Comparison of ENCODE assay signal across 25 cellular contexts in the genomic region with DNA sequence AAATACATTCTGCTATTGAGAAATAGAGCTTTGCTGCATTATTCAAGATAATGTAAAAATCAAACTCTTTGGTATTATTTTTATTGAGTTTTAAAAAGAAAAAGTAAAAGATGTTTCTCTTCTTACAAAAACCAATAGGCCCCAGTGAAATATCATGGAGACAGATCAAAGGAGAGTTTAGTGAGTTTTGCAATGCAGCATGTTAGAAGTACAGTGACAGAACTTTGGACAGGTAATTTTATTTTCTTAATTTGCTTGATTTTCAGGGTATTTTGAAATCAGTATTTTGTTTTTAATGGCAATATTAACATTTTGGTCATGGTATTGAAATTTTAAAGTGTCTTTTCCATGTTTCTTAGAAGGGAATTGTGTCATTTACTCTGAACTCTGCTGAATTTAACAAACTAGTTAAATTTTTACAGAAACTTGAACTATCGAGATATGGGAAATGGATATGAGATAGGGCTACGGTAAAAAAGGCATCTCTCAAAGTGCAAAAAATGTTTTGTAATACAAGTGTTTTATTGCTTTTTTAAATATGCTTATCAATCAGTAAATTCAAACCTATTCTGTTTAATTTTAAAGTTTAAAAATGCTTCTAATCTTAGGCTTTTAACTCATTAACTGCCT.
"Had no signal": no experiment of that assay in that cellular context is flagged by ENCODE, and none has a peak within 500 bp of the region (broad histone marks: within the 10 kb centered on the region; RNA-seq: fewer than 3 reads in every experiment).

No MANE protein-coding gene starts in this region.

- ATAC-seq: effector memory CD8-positive, alpha-beta T cell; esophagus mucosa; gastrocnemius medialis; heart right ventricle; left cardiac atrium; lower lobe of right lung; mucosa of descending colon had no signal

- H3K9me3 ChIP-seq: esophagus squamous epithelium, gastrocnemius medialis, heart right ventricle, left ventricle myocardium inferior, lower lobe of right lung, mucosa of descending colon had no signal

- H3K27ac ChIP-seq: epithelial cell of prostate, esophagus squamous epithelium, gastrocnemius medialis, heart right ventricle, left ventricle myocardium inferior, lower lobe of right lung had no signal

- H3K4me1 ChIP-seq: esophagus squamous epithelium, gastrocnemius medialis, heart right ventricle, left ventricle myocardium inferior, lower lobe of right lung had no signal

- DNase-seq: cortex of kidney; effector CD8-positive, alpha-beta T cell; effector memory CD8-positive, alpha-beta T cell; endodermal cell; erythroblast; esophagus squamous epithelium; foreskin fibroblast; foreskin melanocyte; gastrocnemius medialis; glutamatergic neuron; head of caudate nucleus; heart right ventricle; hippocampal formation; left cardiac atrium; left ventricle myocardium inferior; lower lobe of right lung; mesenchymal stem cell; mucosa of descending colon; naive B cell had no signal

- FAIRE-seq: colon, endometrium, islet of Langerhans, keratinocyte had no signal

- H3K27me3 ChIP-seq: esophagus squamous epithelium, gastrocnemius medialis, heart right ventricle had no signal

- H3K4me3 ChIP-seq: esophagus squamous epithelium, gastrocnemius medialis, heart right ventricle, left ventricle myocardium inferior, lower lobe of right lung, mucosa of descending colon had no signal
